In genomic region chr1:32817815-32818786, GRCh38 we compare ENCODE assay signal across 8 cellular contexts. TPM values are rescaled to one million over a fixed set of nuclear protein-coding genes. Genes with fewer than 3 reads are reported as not detected.
DNase-seq lines count a peak whose midpoint lies in the region; ATAC-seq and TF ChIP-seq lines count a peak whose summit lies in the region.

No MANE protein-coding gene starts in this region.

- TF ChIP-seq EP300 in sigmoid colon (IDR thresholded peaks at IDR 0.05) = peak in 1 of 4 donors; percentile 16

- no peaks in the 10 kb centered on the region for H3K27me3 ChIP-seq in iPS-20b (ENCODE audit: insufficient read depth, low read length)
- no peaks in the 10 kb centered on the region for H3K27me3 ChIP-seq in sigmoid colon

- H3K27ac ChIP-seq in iPS-20b (ENCODE audit: low read length) (peak overlapping the region; percentile 96), sigmoid colon (peak overlapping the region; percentile 96 to 100 (median 97))

- H3K9me3 ChIP-seq in iPS-20b (ENCODE audit: insufficient read depth, low read depth, low read length) (no peaks in the 10 kb centered on the region), sigmoid colon (no peaks in the 10 kb centered on the region)

- DNase-seq in NCI-H1417 (lab: John Stamatoyannopoulos, UW) (peak; percentile 87 to 92 (median 89)), NCI-H1417 treated with DMSO at 0.1 percent for 48 hours (lab: John Stamatoyannopoulos, UW) (no peak), NCI-H146 treated with DMSO at 0.1 percent for 48 hours (lab: John Stamatoyannopoulos, UW; ENCODE audit: unreplicated experiment) (peak; percentile 49), T-helper 9 cell (peak; percentile 17), cardiac fibroblast (ENCODE audit: low read depth in 2 of 2) (peak; percentile 51 to 59), sigmoid colon (peak; percentile 90)

- peak; percentile 1 for ATAC-seq in HG02938 (IDR thresholded peaks at IDR 0.05; ENCODE audit: unreplicated experiment)

- 1% methylated on average over 51 of the region's 51 CpGs for WGBS in sigmoid colon, 2 donors

- peak in 1 of 2 donors; percentile 35 for TF ChIP-seq POLR2A in sigmoid colon (IDR thresholded peaks at IDR 0.05)

- peak overlapping the region; percentile 89 for H3K9ac ChIP-seq in iPS-20b (ENCODE audit: low read depth, low read length)

- TF ChIP-seq CTCF in cardiac fibroblast (IDR thresholded peaks at IDR 0.05; ENCODE audit: low read depth, low read length) (no peak), sigmoid colon (IDR thresholded peaks at IDR 0.05) (peak in 1 of 4 experiments; percentile 7)

- peaks cover 16% of the 10 kb centered on the region; the same call in 1 of the 2 replicates for H3K36me3 ChIP-seq in iPS-20b (ENCODE audit: insufficient read depth, low read depth, low read length)
- H3K36me3 ChIP-seq in sigmoid colon = no peaks in the 10 kb centered on the region

- peak overlapping the region; percentile 91 for H3K4me3 ChIP-seq in cardiac fibroblast (replicated peaks in 1 of 2; ENCODE audit: low read depth in 2 of 2, low read length in 2 of 2)
- H3K4me3 ChIP-seq in iPS-20b (ENCODE audit: low read length) = peak overlapping the region; percentile 86
- H3K4me3 ChIP-seq in sigmoid colon = peak overlapping the region; percentile 75 to 95 (median 87)

- H3K4me1 ChIP-seq in iPS-20b (ENCODE audit: insufficient read depth, low read length) (peaks cover 13% of the 10 kb centered on the region; the same call in 1 of the 2 replicates), sigmoid colon (peaks cover 0 to 56% (median 45%) of the 10 kb centered on the region in 4 donors)

- intact Hi-C loops in sigmoid colon (cut with DNase I) = loop anchor here (2.0 kb wide), 1 partner anchor 167 kb away; the partner anchor contains the start of genes RBBP4 and ZBTB8OS

RNA-seq across cellular contexts. Expression of gene S100PBP, which starts 0.6 kb away (rescaled TPM):
- total RNA-seq in sigmoid colon = 10 to 100 TPM; 25.2 to 50.7 (median 28.9) TPM
- 10 to 100 TPM in 2 of 3 donors, 1 to 10 TPM in 1; 3.2 to 12.7 (median 10.2) TPM for polyA plus RNA-seq in sigmoid colon

RNA-seq across cellular contexts. Expression of gene YARS1, which starts 0.9 kb away (rescaled TPM):
- total RNA-seq in sigmoid colon = 10 to 100 TPM; 29.6 to 46.8 (median 37.6) TPM
- polyA plus RNA-seq in sigmoid colon = 10 to 100 TPM; 28.7 to 65.2 (median 33.6) TPM

RNA-seq across cellular contexts. Expression of gene FNDC5, which starts 52.6 kb away (rescaled TPM):
- total RNA-seq in sigmoid colon = 10 to 100 TPM in 1 of 4 donors, 1 to 10 TPM in 1, under 1 TPM in 2; 0.41 to 10.2 (median 1.6) TPM
- polyA plus RNA-seq in sigmoid colon = 1 to 10 TPM in 1 of 3 donors, under 1 TPM in 1, not detected in 1; 0.20 to 1.2 TPM
